Comparison of ENCODE assay signal across 2 cellular contexts in genomic region chr1:27522148-27522859, GRCh38.
TF ChIP-seq lines count a peak whose summit lies in the region.

No MANE protein-coding gene starts in this region.

TF ChIP-seq in HepG2, 621 proteins besides CTCF, POLR2A, EP300 and RAD21 (continued from another document and continues in another):
- 0 out of 2 replicates have a peak, but pooled peaks have one; percentile 49 for TF ChIP-seq ZNF276 (CRISPR knock-in tag; IDR thresholded peaks at IDR 0.05; ENCODE audit: low read depth)
- no peak for TF ChIP-seq SALL2 (CRISPR knock-in tag; IDR thresholded peaks at IDR 0.05)
- TF ChIP-seq PRPF4 (IDR thresholded peaks at IDR 0.05; ENCODE audit: low read depth, low read length, poor library complexity, severe bottlenecking) = no peak
- no peak for TF ChIP-seq PHB2 (IDR thresholded peaks at IDR 0.05; ENCODE audit: partially characterized antibody)
- peak; percentile 60; the same call in 1 of the 2 replicates for TF ChIP-seq ARNTL (CRISPR knock-in tag; IDR thresholded peaks at IDR 0.05)
- TF ChIP-seq, protein P1, sequence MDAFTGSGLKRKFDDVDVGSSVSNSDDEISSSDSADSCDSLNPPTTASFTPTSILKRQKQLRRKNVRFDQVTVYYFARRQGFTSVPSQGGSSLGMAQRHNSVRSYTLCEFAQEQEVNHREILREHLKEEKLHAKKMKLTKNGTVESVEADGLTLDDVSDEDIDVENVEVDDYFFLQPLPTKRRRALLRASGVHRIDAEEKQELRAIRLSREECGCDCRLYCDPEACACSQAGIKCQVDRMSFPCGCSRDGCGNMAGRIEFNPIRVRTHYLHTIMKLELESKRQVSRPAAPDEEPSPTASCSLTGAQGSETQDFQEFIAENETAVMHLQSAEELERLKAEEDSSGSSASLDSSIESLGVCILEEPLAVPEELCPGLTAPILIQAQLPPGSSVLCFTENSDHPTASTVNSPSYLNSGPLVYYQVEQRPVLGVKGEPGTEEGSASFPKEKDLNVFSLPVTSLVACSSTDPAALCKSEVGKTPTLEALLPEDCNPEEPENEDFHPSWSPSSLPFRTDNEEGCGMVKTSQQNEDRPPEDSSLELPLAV (CRISPR knock-in tag; conservative IDR thresholded peaks at IDR 0.05; ENCODE audit: low read depth) = no peak
- no peak for TF ChIP-seq ZNF569 (CRISPR knock-in tag; IDR thresholded peaks at IDR 0.05; ENCODE audit: borderline replicate concordance)
- TF ChIP-seq FOXJ3 (CRISPR knock-in tag; IDR thresholded peaks at IDR 0.05; ENCODE audit: borderline replicate concordance) = no peak
- TF ChIP-seq TBL1XR1 (IDR thresholded peaks at IDR 0.05; ENCODE audit: borderline replicate concordance, low read length, partially characterized antibody) = no peak
- TF ChIP-seq, protein P2, sequence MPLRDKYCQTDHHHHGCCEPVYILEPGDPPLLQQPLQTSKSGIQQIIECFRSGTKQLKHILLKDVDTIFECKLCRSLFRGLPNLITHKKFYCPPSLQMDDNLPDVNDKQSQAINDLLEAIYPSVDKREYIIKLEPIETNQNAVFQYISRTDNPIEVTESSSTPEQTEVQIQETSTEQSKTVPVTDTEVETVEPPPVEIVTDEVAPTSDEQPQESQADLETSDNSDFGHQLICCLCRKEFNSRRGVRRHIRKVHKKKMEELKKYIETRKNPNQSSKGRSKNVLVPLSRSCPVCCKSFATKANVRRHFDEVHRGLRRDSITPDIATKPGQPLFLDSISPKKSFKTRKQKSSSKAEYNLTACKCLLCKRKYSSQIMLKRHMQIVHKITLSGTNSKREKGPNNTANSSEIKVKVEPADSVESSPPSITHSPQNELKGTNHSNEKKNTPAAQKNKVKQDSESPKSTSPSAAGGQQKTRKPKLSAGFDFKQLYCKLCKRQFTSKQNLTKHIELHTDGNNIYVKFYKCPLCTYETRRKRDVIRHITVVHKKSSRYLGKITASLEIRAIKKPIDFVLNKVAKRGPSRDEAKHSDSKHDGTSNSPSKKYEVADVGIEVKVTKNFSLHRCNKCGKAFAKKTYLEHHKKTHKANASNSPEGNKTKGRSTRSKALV (CRISPR knock-in tag; IDR thresholded peaks at IDR 0.05) = no peak
- TF ChIP-seq ZSCAN30 (CRISPR knock-in tag; IDR thresholded peaks at IDR 0.05) = no peak
- no peak for TF ChIP-seq SCMH1 (CRISPR knock-in tag; IDR thresholded peaks at IDR 0.05; ENCODE audit: borderline replicate concordance)
- TF ChIP-seq, protein P3, sequence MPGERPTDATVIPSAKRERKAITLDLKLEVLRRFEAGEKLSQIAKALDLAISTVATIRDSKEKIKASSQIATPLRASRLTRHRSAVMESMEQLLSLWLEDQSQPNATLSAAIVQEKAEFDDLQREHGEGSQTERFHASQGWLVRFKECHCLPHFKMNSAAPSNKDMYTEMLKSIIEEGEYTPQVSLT (CRISPR knock-in tag; IDR thresholded peaks at IDR 0.05; ENCODE audit: borderline replicate concordance, low read depth) = no peak
- TF ChIP-seq HNRNPH1 (optimal IDR thresholded peaks at IDR 0.05; ENCODE audit: low read depth, low read length) = no peak
- TF ChIP-seq ZNF639 (CRISPR knock-in tag; conservative IDR thresholded peaks at IDR 0.05) = no peak
- TF ChIP-seq KLF16 (CRISPR knock-in tag; IDR thresholded peaks at IDR 0.05) = no peak
- TF ChIP-seq MXI1 (IDR thresholded peaks at IDR 0.05; ENCODE audit: borderline replicate concordance, low read depth, low read length) = peak; percentile 87
- no peak for TF ChIP-seq MTF2 (CRISPR knock-in tag; IDR thresholded peaks at IDR 0.05; ENCODE audit: borderline replicate concordance)

TF ChIP-seq in HEK293T, 16 proteins besides CTCF, POLR2A, EP300 and RAD21 (continued from another document):
- TF ChIP-seq CTBP1 (IDR thresholded peaks at IDR 0.05; ENCODE audit: borderline replicate concordance) = no peak
- no peak for TF ChIP-seq SUZ12 (IDR thresholded peaks at IDR 0.05)
- TF ChIP-seq LEF1 (IDR thresholded peaks at IDR 0.05; ENCODE audit: borderline replicate concordance) = no peak
- no peak for TF ChIP-seq NFRKB (IDR thresholded peaks at IDR 0.05)
- TF ChIP-seq ELF4 (IDR thresholded peaks at IDR 0.05) = no peak
- no peak for TF ChIP-seq BHLHE40 (IDR thresholded peaks at IDR 0.05; ENCODE audit: borderline replicate concordance)
- TF ChIP-seq ARNT (IDR thresholded peaks at IDR 0.05) = no peak
- TF ChIP-seq ZNF384 (IDR thresholded peaks at IDR 0.05) = no peak
- TF ChIP-seq FOXK2 (IDR thresholded peaks at IDR 0.05) = no peak
- TF ChIP-seq FOXM1 (IDR thresholded peaks at IDR 0.05; ENCODE audit: borderline replicate concordance) = no peak
- no peak for TF ChIP-seq SP1 (IDR thresholded peaks at IDR 0.05)
- TF ChIP-seq TARDBP (IDR thresholded peaks at IDR 0.05) = no peak
- no peak for TF ChIP-seq PKNOX1 (IDR thresholded peaks at IDR 0.05)
- TF ChIP-seq FOXA1 (IDR thresholded peaks at IDR 0.05) = no peak
- TF ChIP-seq HDGF (IDR thresholded peaks at IDR 0.05; ENCODE audit: borderline replicate concordance) = no peak
